22 cellular contexts compared by ENCODE assay signal in genomic region chr1:229594227-229595008, GRCh38.
"Had no signal": no experiment of that assay in that cellular context is flagged by ENCODE, and none has a peak within 500 bp of the region (broad histone marks: within the 10 kb centered on the region; RNA-seq: fewer than 3 reads in every experiment).

No MANE protein-coding gene starts in this region.

- H3K27ac ChIP-seq: colonic mucosa, neutrophil, parathyroid adenoma, psoas muscle, testis, transverse colon had no signal

- H3K27me3 ChIP-seq: colonic mucosa, neutrophil, sigmoid colon, stomach, testis, transverse colon had no signal

- H3K27me3 Mint-ChIP-seq: effector memory CD8-positive, alpha-beta T cell; memory B cell; natural killer cell treated with Interleukin-12 subunit alpha and Interleukin-12 subunit beta and Interleukin-15 and Interleukin-18, amount 100 ng/mL, for 72 hours had no signal

- H3K4me1 ChIP-seq: colonic mucosa, parathyroid adenoma, testis had no signal

- H3K9me3 ChIP-seq: colonic mucosa, neutrophil, psoas muscle, sigmoid colon, stomach, testis, transverse colon had no signal

- H3K9me3 Mint-ChIP-seq: effector memory CD8-positive, alpha-beta T cell; memory B cell; natural killer cell treated with Interleukin-12 subunit alpha and Interleukin-12 subunit beta and Interleukin-15 and Interleukin-18, amount 100 ng/mL, for 72 hours; neural crest cell; stimulated activated effector memory CD8-positive, alpha-beta T cell treated with anti-CD3 and anti-CD28 coated beads, Interleukin-12 subunit alpha, Interleukin-12 subunit beta, amount 100 ng/mL, for 72 hours had no signal

- H3K4me3 Mint-ChIP-seq: effector memory CD8-positive, alpha-beta T cell; memory B cell; natural killer cell treated with Interleukin-12 subunit alpha and Interleukin-12 subunit beta and Interleukin-15 and Interleukin-18, amount 100 ng/mL, for 72 hours; neural crest cell; stimulated activated effector memory CD8-positive, alpha-beta T cell treated with anti-CD3 and anti-CD28 coated beads, Interleukin-12 subunit alpha, Interleukin-12 subunit beta, amount 100 ng/mL, for 72 hours had no signal

- H3K4me3 ChIP-seq: colonic mucosa, lung, psoas muscle, sigmoid colon, stomach, testis, transverse colon had no signal

- H3K27ac Mint-ChIP-seq: effector memory CD8-positive, alpha-beta T cell; memory B cell; natural killer cell treated with Interleukin-12 subunit alpha and Interleukin-12 subunit beta and Interleukin-15 and Interleukin-18, amount 100 ng/mL, for 72 hours; stimulated activated effector memory CD8-positive, alpha-beta T cell treated with anti-CD3 and anti-CD28 coated beads, Interleukin-12 subunit alpha, Interleukin-12 subunit beta, amount 100 ng/mL, for 72 hours had no signal

- DNase-seq: central memory CD4-positive, alpha-beta T cell; colonic mucosa; dermis blood vessel endothelial cell; effector memory CD8-positive, alpha-beta T cell; hypothalamus; left ventricle myocardium superior; psoas muscle; sigmoid colon; stimulated activated CD4-positive, alpha-beta T cell treated with anti-CD3 and anti-CD28 coated beads, Interleukin-2, amount 100 ng/mL, for 24 hours; stimulated activated CD4-positive, alpha-beta T cell treated with anti-CD3 and anti-CD28 coated beads, Interleukin-4, amount 100 ng/mL, for 24 hours; stimulated activated naive CD4-positive, alpha-beta T cell treated with Interleukin-2 at 50 U/mL for 16 hours; stomach; testis; transverse colon had no signal

- H3K36me3 Mint-ChIP-seq: natural killer cell treated with Interleukin-12 subunit alpha and Interleukin-12 subunit beta and Interleukin-15 and Interleukin-18, amount 100 ng/mL, for 72 hours had no signal

- ATAC-seq: effector memory CD8-positive, alpha-beta T cell; left ventricle myocardium superior; natural killer cell treated with Interleukin-12 subunit alpha and Interleukin-12 subunit beta and Interleukin-15 and Interleukin-18, amount 100 ng/mL, for 72 hours; psoas muscle; right cardiac atrium; stimulated activated effector memory CD8-positive, alpha-beta T cell treated with anti-CD3 and anti-CD28 coated beads, Interleukin-12 subunit alpha, Interleukin-12 subunit beta, amount 100 ng/mL, for 72 hours had no signal

- H3K4me1 Mint-ChIP-seq: neural crest cell had no signal
